9 cellular contexts compared by ENCODE assay signal in the genomic region with DNA sequence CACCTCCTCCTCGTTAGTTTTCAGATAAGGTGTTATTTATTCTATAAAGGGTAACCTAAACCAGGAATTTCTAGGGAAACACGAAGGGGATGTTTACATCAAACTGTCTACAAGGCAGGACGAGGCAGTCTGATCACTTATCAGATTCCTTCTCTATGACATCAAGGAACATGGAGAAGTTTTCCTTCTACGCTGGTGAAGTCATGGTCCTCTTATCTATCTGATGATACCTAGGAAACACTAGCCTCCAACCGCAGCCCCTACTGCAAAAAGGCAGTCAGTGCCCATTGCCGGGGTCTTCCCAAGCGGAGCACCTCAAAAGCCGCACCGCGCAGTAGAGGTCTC. TPM values are rescaled to one million over a fixed set of nuclear protein-coding genes. Genes with fewer than 3 reads are reported as not detected.
DNase-seq lines count a peak whose midpoint lies in the region; ATAC-seq and TF ChIP-seq lines count a peak whose summit lies in the region.
"Had no signal": no experiment of that assay in that cellular context is flagged by ENCODE, and none has a peak within 500 bp of the region (broad histone marks: within the 10 kb centered on the region; RNA-seq: fewer than 3 reads in every experiment).

No MANE protein-coding gene starts in this region.

- H3K27ac ChIP-seq in HEK293 (ENCODE audit: extremely low read depth, low read depth, low read length) (peak overlapping the region; percentile 94), skeletal muscle tissue (ENCODE audit: low read depth, low read length) (peak overlapping the region; percentile 86)

- ATAC-seq in GM21528 (IDR thresholded peaks at IDR 0.05; ENCODE audit: low FRiP score, unreplicated experiment) (no peak), HG02623 (IDR thresholded peaks at IDR 0.05; ENCODE audit: unreplicated experiment) (no peak)
- ATAC-seq: activated T-cell treated with anti-CD3 and anti-CD28 coated beads, Interleukin-2, amount 50 U/mL, for 4 hours had no signal

- H3K9me3 ChIP-seq in HEK293 (ENCODE audit: control insufficient read depth, insufficient read depth, low read depth, low read length): no peaks in the 10 kb centered on the region
- H3K9me3 ChIP-seq in iPS-18c (ENCODE audit: control insufficient read depth, insufficient read depth, low read length): no peaks in the 10 kb centered on the region
- no peaks in the 10 kb centered on the region for H3K9me3 ChIP-seq in skeletal muscle tissue (ENCODE audit: control insufficient read depth in 3 of 3, low read length in 3 of 3)

- H3K4me3 ChIP-seq in HEK293 (ENCODE audit: low read depth, low read length): peak overlapping the region; percentile 80
- H3K4me3 ChIP-seq in astrocyte of the cerebellum (ENCODE audit: low read depth, low read length): peak overlapping the region; percentile 70
- H3K4me3 ChIP-seq in iPS-18c (ENCODE audit: insufficient read depth, low read depth, low read length): peak overlapping the region; percentile 78
- peak overlapping the region; percentile 86 to 91 (median 89) for H3K4me3 ChIP-seq in skeletal muscle tissue (ENCODE audit: low read length in 3 of 3)

- H3K4me1 ChIP-seq in HEK293 (ENCODE audit: control insufficient read depth, insufficient read depth, low read length) (0 out of 2 replicates have a peak, but pooled peaks cover 5% of the 10 kb centered on the region), skeletal muscle tissue (ENCODE audit: control insufficient read depth in 3 of 3, insufficient read depth in 3 of 3, low read length in 3 of 3) (peaks cover 4 to 16% (median 11%) of the 10 kb centered on the region in 3 donors)

- peak; percentile 6 for DNase-seq in astrocyte of the cerebellum (ENCODE audit: low read depth)
- no peak for DNase-seq in NCI-H1694 treated with DMSO at 0.1 percent for 48 hours (lab: John Stamatoyannopoulos, UW)
- no peak for DNase-seq in effector CD8-positive, alpha-beta T cell (lab: John Stamatoyannopoulos, UW)
- DNase-seq: activated T-cell treated with anti-CD3 and anti-CD28 coated beads, Interleukin-2, amount 50 U/mL, for 4 hours had no signal

- H3K9ac ChIP-seq in skeletal muscle tissue (ENCODE audit: low read depth in 1 of 3, low read length in 3 of 3): peak overlapping the region; percentile 78 to 87 (median 85)

- no peaks in the 10 kb centered on the region for H3K27me3 ChIP-seq in skeletal muscle tissue (ENCODE audit: control insufficient read depth in 3 of 3, insufficient read depth in 3 of 3, low read length in 3 of 3)

- in situ Hi-C loops in astrocyte of the cerebellum (cut with HindIII; ENCODE audit: low sequenced_read_pairs): no loop called here

- H3K36me3 ChIP-seq in HEK293 (ENCODE audit: control insufficient read depth in 2 of 2, insufficient read depth in 1 of 2, low read length in 2 of 2): no peaks in the 10 kb centered on the region
- no peaks in the 10 kb centered on the region for H3K36me3 ChIP-seq in skeletal muscle tissue (ENCODE audit: control insufficient read depth in 3 of 3, insufficient read depth in 3 of 3, low read length in 3 of 3)

- CTCF ChIA-PET in HEK293 (lab: Yijun Ruan, JAX): no interaction called here

- TF ChIP-seq CTCF in HEK293 (tag by site-specific recombination; IDR thresholded peaks at IDR 0.05): no peak
- TF ChIP-seq CTCF in astrocyte of the cerebellum (IDR thresholded peaks at IDR 0.05; ENCODE audit: low read depth, low read length, missing control alignments): no peak

- POLR2A ChIA-PET in HEK293 (lab: Yijun Ruan, JAX): no interaction called here

TF ChIP-seq in HEK293, 187 proteins besides CTCF, POLR2A, EP300 and RAD21:
- TF ChIP-seq ZNF426 (tag by site-specific recombination; IDR thresholded peaks at IDR 0.05): no peak
- no peak for TF ChIP-seq ZNF664 (tag by site-specific recombination; IDR thresholded peaks at IDR 0.05)
- TF ChIP-seq FEZF1 (tag by site-specific recombination; IDR thresholded peaks at IDR 0.05): 0 out of 2 replicates have a peak, but pooled peaks have one; percentile 36
- no peak for TF ChIP-seq PBX3 (CRISPR knock-in tag; IDR thresholded peaks at IDR 0.05)
- peak; percentile 55; the same call in 1 of the 2 replicates for TF ChIP-seq ZBTB21 (tag by site-specific recombination; IDR thresholded peaks at IDR 0.05)
- TF ChIP-seq SP7 (tag by site-specific recombination; IDR thresholded peaks at IDR 0.05): peak; percentile 50; the same call in 1 of the 2 replicates
- TF ChIP-seq ZBTB26 (tag by site-specific recombination; optimal IDR thresholded peaks at IDR 0.05): no peak
- TF ChIP-seq ZNF549 (tag by site-specific recombination; IDR thresholded peaks at IDR 0.05): no peak
- TF ChIP-seq ZNF629 (tag by site-specific recombination; IDR thresholded peaks at IDR 0.05): peak; percentile 91
- peak; percentile 60 for TF ChIP-seq ZNF366 (tag by site-specific recombination; conservative IDR thresholded peaks at IDR 0.05)
TF ChIP-seq in HEK293: peak in this region for 5.

RNA-seq across cellular contexts. Expression of gene MPDZ, which starts 1.5 kb away (rescaled TPM):
- 40.2 TPM for total RNA-seq in skeletal muscle tissue
